ENCODE assay signal across 17 cellular contexts in the genomic region with DNA sequence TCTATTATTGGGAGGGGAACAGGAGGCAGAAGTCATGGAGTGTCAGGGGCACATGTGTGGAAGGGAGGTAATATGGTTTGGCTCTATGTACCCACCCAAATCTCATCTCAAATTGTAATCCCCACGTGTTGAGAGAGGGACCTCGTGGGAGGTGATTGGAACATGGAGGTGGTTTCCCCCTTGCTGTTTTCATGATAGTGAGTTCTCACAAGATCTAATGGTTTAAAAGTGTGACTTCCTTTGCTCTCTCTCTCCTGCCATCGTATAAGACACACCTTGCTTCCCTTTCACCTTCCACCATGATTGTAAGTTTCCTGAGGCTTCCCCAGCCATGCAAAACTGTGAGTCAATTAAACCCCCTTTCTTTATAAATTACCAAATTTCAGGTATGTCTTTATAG. TPM values are rescaled to one million over a fixed set of nuclear protein-coding genes. Genes with fewer than 3 reads are reported as not detected.
DNase-seq lines count a peak whose midpoint lies in the region; ATAC-seq and TF ChIP-seq lines count a peak whose summit lies in the region.
"Had no signal": no experiment of that assay in that cellular context is flagged by ENCODE, and none has a peak within 500 bp of the region (broad histone marks: within the 10 kb centered on the region; RNA-seq: fewer than 3 reads in every experiment).

No MANE protein-coding gene starts in this region.

- H3K9me3 ChIP-seq in CD8-positive, alpha-beta T cell (ENCODE audit: low read length), result no peaks in the 10 kb centered on the region
- H3K9me3 ChIP-seq: A549 had no signal

- CTCF ChIA-PET in CD8-positive, alpha-beta T cell (lab: Charles Lee), result no interaction called here

- H3K27ac ChIP-seq in CD8-positive, alpha-beta T cell (ENCODE audit: low read depth, low read length), result no peak overlapping the region
- H3K27ac ChIP-seq: A549, GM23248 had no signal

- no peaks in the 10 kb centered on the region for H3K36me3 Mint-ChIP-seq in CD8-positive, alpha-beta T cell
- no peaks in the 10 kb centered on the region for H3K36me3 Mint-ChIP-seq in activated naive CD8-positive, alpha-beta T cell
- no peaks in the 10 kb centered on the region for H3K36me3 Mint-ChIP-seq in naive thymus-derived CD8-positive, alpha-beta T cell
- H3K36me3 Mint-ChIP-seq: CD14-positive monocyte had no signal

- no peaks in the 10 kb centered on the region for H3K27me3 Mint-ChIP-seq in CD8-positive, alpha-beta T cell (ENCODE audit: low read depth)
- H3K27me3 Mint-ChIP-seq in activated naive CD8-positive, alpha-beta T cell, result no peaks in the 10 kb centered on the region
- no peaks in the 10 kb centered on the region for H3K27me3 Mint-ChIP-seq in naive thymus-derived CD8-positive, alpha-beta T cell

- H3K4me3 Mint-ChIP-seq in CD8-positive, alpha-beta T cell, result no peak overlapping the region
- peak overlapping the region; percentile 24 for H3K4me3 Mint-ChIP-seq in activated naive CD8-positive, alpha-beta T cell
- no peak overlapping the region for H3K4me3 Mint-ChIP-seq in naive thymus-derived CD8-positive, alpha-beta T cell
- H3K4me3 Mint-ChIP-seq: CD14-positive monocyte had no signal

- H3K4me3 ChIP-seq in CD8-positive, alpha-beta T cell (ENCODE audit: low read depth, low read length), result no peak overlapping the region
- H3K4me3 ChIP-seq: A549, GM23248, K562 had no signal

- POLR2A ChIA-PET in CD8-positive, alpha-beta T cell (lab: Charles Lee), result no interaction called here
- POLR2A ChIA-PET in naive thymus-derived CD8-positive, alpha-beta T cell (lab: Charles Lee), result no interaction called here

- peaks cover 26% of the 10 kb centered on the region for H3K4me1 ChIP-seq in CD8-positive, alpha-beta T cell (ENCODE audit: insufficient read depth, low read length)

- peak; percentile 5 for DNase-seq in activated gamma-delta T cell treated with Interleukin-2 at 50 U/mL for 16 hours
- DNase-seq in activated gamma-delta T cell (lab: John Stamatoyannopoulos, UW), result no peak
- no peak for DNase-seq in CD8-positive, alpha-beta T cell
- DNase-seq in naive thymus-derived CD8-positive, alpha-beta T cell, result peak in 1 of 10 donors; percentile 24
- no peak for DNase-seq in COLO668 (lab: John Stamatoyannopoulos, UW; ENCODE audit: unreplicated experiment)
- DNase-seq: GM23248; NCI-H146; NCI-H2107; NCI-H345; NCI-H69; NK-92 treated with Interleukin-12 subunit alpha and Interleukin-12 subunit beta, amount 100 ng/mL, for 24 hours had no signal

- peaks cover 48% of the 10 kb centered on the region for H3K4me1 Mint-ChIP-seq in CD8-positive, alpha-beta T cell (ENCODE audit: low read depth)
- peaks cover 49% of the 10 kb centered on the region for H3K4me1 Mint-ChIP-seq in activated naive CD8-positive, alpha-beta T cell (ENCODE audit: low read depth)
- H3K4me1 Mint-ChIP-seq in naive thymus-derived CD8-positive, alpha-beta T cell, result peaks cover 16 to 56% (median 50%) of the 10 kb centered on the region in 4 donors

- H3K27ac Mint-ChIP-seq in CD8-positive, alpha-beta T cell, result peak overlapping the region; percentile 37
- H3K27ac Mint-ChIP-seq in activated naive CD8-positive, alpha-beta T cell, result peak overlapping the region; percentile 70
- H3K27ac Mint-ChIP-seq in naive thymus-derived CD8-positive, alpha-beta T cell, result peak overlapping the region; percentile 19 to 86 (median 54)
- H3K27ac Mint-ChIP-seq: CD14-positive monocyte had no signal

- no peak for ATAC-seq in CD8-positive, alpha-beta T cell
- ATAC-seq in naive thymus-derived CD8-positive, alpha-beta T cell, result no peak
- ATAC-seq in GM21576 (IDR thresholded peaks at IDR 0.05; ENCODE audit: unreplicated experiment), result no peak
- ATAC-seq: A549, HCT116, K562 had no signal

- no peak for TF ChIP-seq CTCF in CD8-positive, alpha-beta T cell (IDR thresholded peaks at IDR 0.05)

- H3K36me3 ChIP-seq in CD8-positive, alpha-beta T cell (ENCODE audit: insufficient read depth, low read length), result no peaks in the 10 kb centered on the region

- no peaks in the 10 kb centered on the region for H3K27me3 ChIP-seq in CD8-positive, alpha-beta T cell (ENCODE audit: insufficient read depth, low read length)

- intact Hi-C loops in CD8-positive, alpha-beta T cell (cut with DNase I, micrococcal nuclease), result loop anchor here in 1 of 2 experiments (2.0 kb wide), 1 partner anchor 13 kb away; no protein-coding TSS in a partner anchor

- H3K9me3 Mint-ChIP-seq in CD8-positive, alpha-beta T cell, result no peaks in the 10 kb centered on the region
- H3K9me3 Mint-ChIP-seq in activated naive CD8-positive, alpha-beta T cell (ENCODE audit: low read depth), result no peaks in the 10 kb centered on the region
- H3K9me3 Mint-ChIP-seq in naive thymus-derived CD8-positive, alpha-beta T cell, result peaks cover 0 to 3% (median 0%) of the 10 kb centered on the region in 9 donors

RNA-seq across cellular contexts. Expression of a gene that starts 41.6 kb away (rescaled TPM):
- total RNA-seq in CD8-positive, alpha-beta T cell, result 100 to 1,000 TPM; 150 to 160 TPM
- total RNA-seq in naive thymus-derived CD8-positive, alpha-beta T cell, result 10 to 100 TPM; 73.2 to 75.6 TPM
- 10 to 100 TPM; 22.1 to 32.2 (median 26.6) TPM for polyA plus RNA-seq in naive thymus-derived CD8-positive, alpha-beta T cell

RNA-seq across cellular contexts. Expression of a gene that starts 47.6 kb away (rescaled TPM):
- 1 to 10 TPM; 1.0 to 1.2 TPM for total RNA-seq in CD8-positive, alpha-beta T cell
- total RNA-seq in naive thymus-derived CD8-positive, alpha-beta T cell, result under 1 TPM; 0.49 to 0.82 TPM
- not detected for polyA plus RNA-seq in naive thymus-derived CD8-positive, alpha-beta T cell
- polyA plus RNA-seq: CD14-positive monocyte had no signal
